In genomic region chr4:128060130-128060619, GRCh38 we compare ENCODE assay signal across 1 cellular context.
TF ChIP-seq lines count a peak whose summit lies in the region.

No MANE protein-coding gene starts in this region.

TF ChIP-seq in GM12878, 131 proteins besides CTCF, POLR2A, EP300 and RAD21:
- TF ChIP-seq ZBTB40 (IDR thresholded peaks at IDR 0.05; ENCODE audit: borderline replicate concordance), result peak; percentile 22; the same call in 1 of the 2 replicates
- no peak for TF ChIP-seq SMARCA5 (IDR thresholded peaks at IDR 0.05)
